Comparison of ENCODE assay signal across 8 cellular contexts in the genomic region with DNA sequence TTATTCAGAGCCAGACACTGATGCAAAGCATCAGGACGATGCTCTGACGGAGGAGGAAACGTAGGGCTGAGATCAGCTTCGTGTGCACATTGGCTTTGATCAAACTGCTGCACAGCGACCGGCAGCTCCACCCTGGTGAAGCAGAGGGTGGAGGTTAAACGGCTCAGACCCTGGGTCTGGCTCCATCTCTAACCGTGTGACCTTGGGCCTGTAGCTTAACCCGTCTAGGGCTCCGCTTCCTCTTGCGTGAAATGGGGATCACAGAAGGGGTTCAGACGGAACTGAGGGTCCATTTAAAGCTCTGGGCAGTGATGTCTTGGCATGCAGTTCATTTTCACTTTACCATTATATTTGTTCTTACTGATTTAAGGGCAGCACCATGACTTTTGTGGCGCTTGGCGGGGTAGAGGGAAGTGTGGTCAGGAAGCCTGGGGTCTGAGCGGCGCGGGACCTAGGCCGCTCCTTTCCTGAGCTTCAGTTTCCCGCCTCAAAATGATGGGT. TPM values are rescaled to one million over a fixed set of nuclear protein-coding genes. Genes with fewer than 3 reads are reported as not detected.
DNase-seq lines count a peak whose midpoint lies in the region; ATAC-seq and TF ChIP-seq lines count a peak whose summit lies in the region.

No MANE protein-coding gene starts in this region.

- H3K4me3 ChIP-seq in HCT116 (replicated peaks in 1 of 2; ENCODE audit: low read depth in 1 of 2, low read length in 2 of 2) (peak overlapping the region; percentile 74 to 91), trophoblast cell (ENCODE audit: low read depth, low read length) (peak overlapping the region; percentile 78)

- TF ChIP-seq RAD21 in HCT116 (IDR thresholded peaks at IDR 0.05; ENCODE audit: low read depth) = no peak

- H3K27ac ChIP-seq in HCT116 (ENCODE audit: low read depth, low read length) (peak overlapping the region; percentile 74), trophoblast cell (ENCODE audit: low read depth, low read length) (no peak overlapping the region)

- H3K4ac ChIP-seq in trophoblast cell (ENCODE audit: low read depth, low read length) = peak overlapping the region; percentile 1

- H3K79me2 ChIP-seq in HCT116 (ENCODE audit: insufficient read depth, low read length) (peaks cover 53% of the 10 kb centered on the region), trophoblast cell (ENCODE audit: control insufficient read depth, insufficient read depth, low read length, poor library complexity) (peaks cover 4% of the 10 kb centered on the region)

- CTCF ChIA-PET in HCT116 (lab: Charles Lee) = no interaction called here

- ATAC-seq in HCT116 = peak; percentile 33

- TF ChIP-seq CTCF in GM10266 (IDR thresholded peaks at IDR 0.05; ENCODE audit: control insufficient read depth, insufficient read depth, low read depth, missing control alignments) (no peak), HCT116 (IDR thresholded peaks at IDR 0.05 in 2 of 3, conservative IDR thresholded peaks at IDR 0.05 in 1 of 3; ENCODE audit: borderline replicate concordance in 1 of 3, insufficient read depth in 1 of 3, low read depth in 2 of 3, low read length in 2 of 3) (no peak)

- POLR2A ChIA-PET in HCT116 (lab: Charles Lee) = interaction anchor here (1.4 to 1.6 kb wide), 2 partner anchors 13 to 84 kb away, joined by 5 read pairs; a partner anchor contains a TSS

- 0 out of 4 replicates have a peak, but pooled peaks cover 0 to under 1% of the 10 kb centered on the region in 2 experiments for H3K36me3 ChIP-seq in HCT116 (ENCODE audit: control insufficient read depth in 1 of 2, insufficient read depth in 2 of 2, low read length in 2 of 2)
- H3K36me3 ChIP-seq in trophoblast cell (ENCODE audit: control insufficient read depth in 1 of 2, insufficient read depth in 2 of 2, low read length in 2 of 2) = peaks cover 0 to 3% of the 10 kb centered on the region in 2 experiments

- intact Hi-C loops in HCT116 (cut with micrococcal nuclease) = no loop called here

- H3K79me1 ChIP-seq in trophoblast cell (ENCODE audit: low read length) = peaks cover 6% of the 10 kb centered on the region

- H3K23ac ChIP-seq in trophoblast cell (ENCODE audit: low read length) = no peak overlapping the region

- peak overlapping the region; percentile 75 for H4K8ac ChIP-seq in trophoblast cell (ENCODE audit: low read depth, low read length)

- H3K9ac ChIP-seq in HCT116 (ENCODE audit: low read length) (peak overlapping the region; percentile 84), trophoblast cell (ENCODE audit: low read length) (peak overlapping the region; percentile 41)

- H3K9me2 ChIP-seq in HCT116 (ENCODE audit: insufficient read depth) = no peaks in the 10 kb centered on the region

- no peak overlapping the region for H2BK12ac ChIP-seq in trophoblast cell (ENCODE audit: low read length)

- RAD21 ChIA-PET in HCT116 (lab: Charles Lee; ENCODE audit: low non-redundant PET in 1 of 2, low total read pairs in 2 of 2, uncharacterized antibody in 2 of 2, unreplicated experiment in 2 of 2) = no interaction called here

- H4K91ac ChIP-seq in trophoblast cell (ENCODE audit: low read depth, low read length) = peak overlapping the region; percentile 69

- no CpG with 5 or more reads among the region's 19 CpGs for WGBS in trophoblast cell (ENCODE audit: extremely low coverage, insufficient coverage, insufficient read length)

- no peaks in the 10 kb centered on the region for H4K20me1 ChIP-seq in HCT116 (ENCODE audit: insufficient read depth)

- DNase-seq in GM10266 (ENCODE audit: extremely low spot score) (peak; percentile 41), HCT116 (ENCODE audit: low read depth, low spot score) (no peak), NCI-H510A treated with DMSO at 0.1 percent for 48 hours (lab: John Stamatoyannopoulos, UW) (peak; percentile 36), activated T-helper 1 cell treated with Interleukin-2 at 50 U/mL for 16 hours (ENCODE audit: low read depth) (peak; percentile 26), germinal center (ENCODE audit: low spot score) (peak; percentile 46), trophoblast cell (no peak), cortex of kidney (lab: John Stamatoyannopoulos, UW) (no peak), NCI-H128 (lab: John Stamatoyannopoulos, UW; ENCODE audit: unreplicated experiment) (no peak)

- H2BK5ac ChIP-seq in trophoblast cell (ENCODE audit: low read depth, low read length, poor library complexity) = no peak overlapping the region

- peak overlapping the region; percentile 39 for H3K18ac ChIP-seq in trophoblast cell (ENCODE audit: low read length)

- H2AK5ac ChIP-seq in trophoblast cell (ENCODE audit: low read length) = no peak overlapping the region

- H3K27me3 ChIP-seq in HCT116 (ENCODE audit: insufficient read depth, low read length) (no peaks in the 10 kb centered on the region), trophoblast cell (ENCODE audit: insufficient read depth, low read length) (no peaks in the 10 kb centered on the region)

- no TSS peak for BruUV-seq in HCT116 (replicated peaks; lab: Mats Ljungman, UMichigan)

- H3K4me2 ChIP-seq in HCT116 (ENCODE audit: low read length) (peak overlapping the region; percentile 80), trophoblast cell (ENCODE audit: low read length) (peak overlapping the region; percentile 64)

- H2AFZ ChIP-seq in HCT116 (ENCODE audit: low read depth, low read length, poor library complexity, severe bottlenecking) (no peak overlapping the region), trophoblast cell (ENCODE audit: insufficient read depth, low read length, poor library complexity) (peak overlapping the region; percentile 46)

- H3K14ac ChIP-seq in trophoblast cell (ENCODE audit: low read length) = peak overlapping the region; percentile 22

- H3K9me3 ChIP-seq in HCT116 (ENCODE audit: control insufficient read depth in 1 of 2, insufficient read depth in 1 of 2, low read depth in 1 of 2, low read length in 2 of 2) (no peaks in the 10 kb centered on the region), trophoblast cell (ENCODE audit: insufficient read depth, low read depth, low read length) (no peaks in the 10 kb centered on the region)

- no peak for TF ChIP-seq POLR2A in HCT116 (IDR thresholded peaks at IDR 0.05; ENCODE audit: borderline replicate concordance, extremely low read depth, insufficient read depth, insufficient read length)

- no peak overlapping the region for H2BK120ac ChIP-seq in trophoblast cell (ENCODE audit: insufficient read depth, low read length, poor library complexity)

- peak overlapping the region; percentile 52 for H4K12ac ChIP-seq in trophoblast cell (ENCODE audit: low read depth, low read length)

- H3K4me1 ChIP-seq in HCT116 (ENCODE audit: control insufficient read depth in 1 of 2, insufficient read depth in 2 of 2, low read length in 2 of 2) = peaks cover 14 to 20% of the 10 kb centered on the region in 2 experiments
- peaks cover 3 to 5% of the 10 kb centered on the region in 2 experiments for H3K4me1 ChIP-seq in trophoblast cell (ENCODE audit: control insufficient read depth in 1 of 2, insufficient read depth in 2 of 2, low read length in 2 of 2)

TF ChIP-seq in HCT116, 20 proteins besides CTCF, POLR2A, EP300 and RAD21:
- TF ChIP-seq POLR2AphosphoS5 (IDR thresholded peaks at IDR 0.05; ENCODE audit: low read depth, low read length) = no peak
- TF ChIP-seq, protein P1, sequence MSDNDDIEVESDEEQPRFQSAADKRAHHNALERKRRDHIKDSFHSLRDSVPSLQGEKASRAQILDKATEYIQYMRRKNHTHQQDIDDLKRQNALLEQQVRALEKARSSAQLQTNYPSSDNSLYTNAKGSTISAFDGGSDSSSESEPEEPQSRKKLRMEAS (IDR thresholded peaks at IDR 0.05) = no peak
- no peak for TF ChIP-seq SIN3A (IDR thresholded peaks at IDR 0.05; ENCODE audit: low read depth)
- TF ChIP-seq, protein P2, sequence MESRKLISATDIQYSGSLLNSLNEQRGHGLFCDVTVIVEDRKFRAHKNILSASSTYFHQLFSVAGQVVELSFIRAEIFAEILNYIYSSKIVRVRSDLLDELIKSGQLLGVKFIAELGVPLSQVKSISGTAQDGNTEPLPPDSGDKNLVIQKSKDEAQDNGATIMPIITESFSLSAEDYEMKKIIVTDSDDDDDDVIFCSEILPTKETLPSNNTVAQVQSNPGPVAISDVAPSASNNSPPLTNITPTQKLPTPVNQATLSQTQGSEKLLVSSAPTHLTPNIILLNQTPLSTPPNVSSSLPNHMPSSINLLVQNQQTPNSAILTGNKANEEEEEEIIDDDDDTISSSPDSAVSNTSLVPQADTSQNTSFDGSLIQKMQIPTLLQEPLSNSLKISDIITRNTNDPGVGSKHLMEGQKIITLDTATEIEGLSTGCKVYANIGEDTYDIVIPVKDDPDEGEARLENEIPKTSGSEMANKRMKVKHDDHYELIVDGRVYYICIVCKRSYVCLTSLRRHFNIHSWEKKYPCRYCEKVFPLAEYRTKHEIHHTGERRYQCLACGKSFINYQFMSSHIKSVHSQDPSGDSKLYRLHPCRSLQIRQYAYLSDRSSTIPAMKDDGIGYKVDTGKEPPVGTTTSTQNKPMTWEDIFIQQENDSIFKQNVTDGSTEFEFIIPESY (IDR thresholded peaks at IDR 0.05; ENCODE audit: extremely low read depth, insufficient replicate concordance, low read length) = no peak

RNA-seq across cellular contexts. Expression of a gene that starts 0.6 kb away (rescaled TPM):
- total RNA-seq in HCT116 (2021; ENCODE audit: unreplicated experiment) = 16.9 TPM
- 3.5 TPM in 2 replicates for polyA plus RNA-seq in HCT116 (2012)
- 3.1 and 3.8 TPM in 2 replicates for polyA plus RNA-seq in trophoblast cell (2013)

Comparison
In these comparisons a context has a peak if more than half of its experiments do, and no peak if none do; other contexts are left out.
1. DNase-seq: peak in GM10266 (single experiment), NCI-H510A treated with DMSO at 0.1 percent for 48 hours (single experiment), activated T-helper 1 cell treated with Interleukin-2 at 50 U/mL for 16 hours (single experiment) and germinal center (single experiment); none in HCT116 (single experiment), trophoblast cell (0 of 2), cortex of kidney (single experiment) and NCI-H128 (single experiment).